Comparison of ENCODE assay signal across 8 cellular contexts in the genomic region with DNA sequence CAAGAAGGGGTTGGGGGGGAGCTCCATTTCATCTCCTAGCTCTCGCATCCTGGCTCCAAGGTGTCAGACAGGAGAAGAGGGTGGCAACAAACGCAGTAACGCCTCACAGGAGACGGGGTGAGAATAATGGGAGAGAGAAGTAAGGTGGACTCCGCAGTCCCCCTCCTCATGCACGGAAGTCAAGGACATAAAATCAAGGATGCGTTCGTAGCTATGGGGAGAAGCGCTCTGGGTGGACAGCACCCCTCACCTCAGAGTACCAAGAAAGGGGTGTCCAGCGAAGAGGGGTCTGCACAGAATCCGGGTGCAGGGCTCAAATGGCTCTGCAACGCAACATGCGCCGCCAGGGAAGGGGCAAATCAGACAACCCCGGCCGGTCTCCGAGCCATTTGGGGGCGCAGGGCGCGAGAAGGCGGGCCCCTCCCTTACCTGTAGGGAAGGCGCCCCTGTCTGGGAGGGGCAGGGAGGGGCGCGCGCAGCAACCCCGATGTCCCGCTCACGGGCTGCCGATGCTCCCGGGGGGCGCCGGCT. TPM values are rescaled to one million over a fixed set of nuclear protein-coding genes. Genes with fewer than 3 reads are reported as not detected.
A peak's percentile ranks its signal among the peaks of the same experiment; 100 is the strongest.
DNase-seq lines count a peak whose midpoint lies in the region; ATAC-seq and TF ChIP-seq lines count a peak whose summit lies in the region.

No MANE protein-coding gene starts in this region.

- peaks cover 25% of the 10 kb centered on the region for H3K4me1 Mint-ChIP-seq in activated CD4-positive, alpha-beta T cell treated with anti-CD3 and anti-CD28 coated beads, Interleukin-2, amount 10 ng/mL, durations not matched to agents 24 days and 14 days

- peak overlapping the region; percentile 95 for H3K4me3 Mint-ChIP-seq in activated CD4-positive, alpha-beta T cell treated with anti-CD3 and anti-CD28 coated beads, Interleukin-2, amount 10 ng/mL, durations not matched to agents 24 days and 14 days

- H3K27ac Mint-ChIP-seq in activated CD4-positive, alpha-beta T cell treated with anti-CD3 and anti-CD28 coated beads, Interleukin-2, amount 10 ng/mL, durations not matched to agents 24 days and 14 days = peak overlapping the region; percentile 91

- H3K4me3 ChIP-seq in fibroblast of mammary gland (ENCODE audit: control insufficient read depth, low read depth, low read length) (peak overlapping the region; percentile 69), retinal pigment epithelial cell (ENCODE audit: low read length) (peak overlapping the region; percentile 82)

- peaks cover 2% of the 10 kb centered on the region for H3K27me3 Mint-ChIP-seq in activated CD4-positive, alpha-beta T cell treated with anti-CD3 and anti-CD28 coated beads, Interleukin-2, amount 10 ng/mL, durations not matched to agents 24 days and 14 days

- H3K36me3 Mint-ChIP-seq in activated CD4-positive, alpha-beta T cell treated with anti-CD3 and anti-CD28 coated beads, Interleukin-2, amount 10 ng/mL, durations not matched to agents 24 days and 14 days (ENCODE audit: low read depth) = no peaks in the 10 kb centered on the region

- ATAC-seq in GM19025 (IDR thresholded peaks at IDR 0.05; ENCODE audit: low read depth, unreplicated experiment) = peak; percentile 21
- peak; percentile 17 for ATAC-seq in HG02981 (IDR thresholded peaks at IDR 0.05; ENCODE audit: unreplicated experiment)

- DNase-seq in activated CD4-positive, alpha-beta T cell treated with anti-CD3 and anti-CD28 coated beads, Interleukin-2, amount 10 ng/mL, durations not matched to agents 24 days and 14 days = no peak
- DNase-seq in fibroblast of mammary gland (ENCODE audit: low read depth) (no peak), retinal pigment epithelial cell (ENCODE audit: low read depth) (no peak), hepatic stellate cell (ENCODE audit: low spot score) (no peak), 8988T (no peak), T-helper 9 cell (no peak)

- intact Hi-C loops in activated CD4-positive, alpha-beta T cell treated with anti-CD3 and anti-CD28 coated beads, Interleukin-2, amount 10 ng/mL, durations not matched to agents 24 days and 14 days (cut with micrococcal nuclease) = loop anchor here (1.0 kb wide), 2 partner anchors 53 to 63 kb away; a partner anchor contains a TSS

- TF ChIP-seq CTCF in fibroblast of mammary gland (conservative IDR thresholded peaks at IDR 0.05; ENCODE audit: control insufficient read depth, insufficient read depth, low read depth, low read length) (no peak), retinal pigment epithelial cell (conservative IDR thresholded peaks at IDR 0.05; ENCODE audit: low read depth, low read length) (no peak)

- no peaks in the 10 kb centered on the region for H3K9me3 Mint-ChIP-seq in activated CD4-positive, alpha-beta T cell treated with anti-CD3 and anti-CD28 coated beads, Interleukin-2, amount 10 ng/mL, durations not matched to agents 24 days and 14 days

RNA-seq across cellular contexts. Expression of a gene that starts 0.6 kb away (rescaled TPM):
- 16.1 and 17.7 TPM in 2 replicates for total RNA-seq in activated CD4-positive, alpha-beta T cell treated with anti-CD3 and anti-CD28 coated beads, Interleukin-2, amount 10 ng/mL, durations not matched to agents 24 days and 14 days

RNA-seq across cellular contexts. Expression of a gene that starts 18.8 kb away (rescaled TPM):
- total RNA-seq in activated CD4-positive, alpha-beta T cell treated with anti-CD3 and anti-CD28 coated beads, Interleukin-2, amount 10 ng/mL, durations not matched to agents 24 days and 14 days = 23.8 and 24.5 TPM in 2 replicates

RNA-seq across cellular contexts. Expression of a gene that starts 47.6 kb away (rescaled TPM):
- total RNA-seq in activated CD4-positive, alpha-beta T cell treated with anti-CD3 and anti-CD28 coated beads, Interleukin-2, amount 10 ng/mL, durations not matched to agents 24 days and 14 days = 0.09 and 0.78 TPM in 2 replicates

RNA-seq across cellular contexts. Expression of a gene that starts 52.4 kb away (rescaled TPM):
- total RNA-seq in activated CD4-positive, alpha-beta T cell treated with anti-CD3 and anti-CD28 coated beads, Interleukin-2, amount 10 ng/mL, durations not matched to agents 24 days and 14 days = 33.3 and 34.1 TPM in 2 replicates

RNA-seq across cellular contexts. Expression of a gene that starts 56.4 kb away (rescaled TPM):
- 101 and 107 TPM in 2 replicates for total RNA-seq in activated CD4-positive, alpha-beta T cell treated with anti-CD3 and anti-CD28 coated beads, Interleukin-2, amount 10 ng/mL, durations not matched to agents 24 days and 14 days
